ENCODE assay signal across 11 cellular contexts in genomic region chr3:120435621-120436020, GRCh38. TPM values are rescaled to one million over a fixed set of nuclear protein-coding genes. Genes with fewer than 3 reads are reported as not detected.
DNase-seq lines count a peak whose midpoint lies in the region; ATAC-seq, FAIRE-seq and TF ChIP-seq lines count a peak whose summit lies in the region.
"Had no signal": no experiment of that assay in that cellular context is flagged by ENCODE, and none has a peak within 500 bp of the region (broad histone marks: within the 10 kb centered on the region; RNA-seq: fewer than 3 reads in every experiment).

No MANE protein-coding gene starts in this region.

- no peak for TF ChIP-seq CTCF in bronchial epithelial cell (IDR thresholded peaks at IDR 0.05; ENCODE audit: insufficient read depth, low read length, severe bottlenecking)
- TF ChIP-seq CTCF in lung (IDR thresholded peaks at IDR 0.05; ENCODE audit: control extremely low read depth, extremely low read depth): no peak
- TF ChIP-seq CTCF in ovary (IDR thresholded peaks at IDR 0.05): no peak
- no peak for TF ChIP-seq CTCF in tibial nerve (IDR thresholded peaks at IDR 0.05)

- H3K9me3 ChIP-seq in HUES64 (ENCODE audit: insufficient read depth, low read depth, low read length) (no peaks in the 10 kb centered on the region), lung (ENCODE audit: control insufficient read depth in 2 of 2, insufficient read depth in 1 of 2, low read length in 1 of 2) (no peaks in the 10 kb centered on the region), ovary (no peaks in the 10 kb centered on the region), tibial nerve (no peaks in the 10 kb centered on the region)

- peaks cover 50% of the 10 kb centered on the region for H3K36me3 ChIP-seq in HUES64 (ENCODE audit: insufficient read depth, low read length)
- H3K36me3 ChIP-seq in bronchial epithelial cell (ENCODE audit: control insufficient read depth, insufficient read depth, low read length): no peaks in the 10 kb centered on the region
- H3K36me3 ChIP-seq in lung (ENCODE audit: control insufficient read depth in 2 of 2, insufficient read depth in 2 of 2, low read length in 2 of 2): peaks cover 0 to 2% of the 10 kb centered on the region in 2 donors
- no peaks in the 10 kb centered on the region for H3K36me3 ChIP-seq in ovary
- peaks cover 0 to 21% (median 0%) of the 10 kb centered on the region in 3 donors for H3K36me3 ChIP-seq in tibial nerve

- intact Hi-C loops in ovary (cut with DNase I): no loop called here

- TF ChIP-seq EP300 in ovary (IDR thresholded peaks at IDR 0.05) (no peak), tibial nerve (IDR thresholded peaks at IDR 0.05) (peak in 1 of 2 donors; percentile 24)

- no peak overlapping the region for H3K4me3 ChIP-seq in HUES64 (ENCODE audit: low read length)
- H3K4me3 ChIP-seq in bronchial epithelial cell (ENCODE audit: low read depth, low read length): no peak overlapping the region
- H3K4me3 ChIP-seq in lung: no peak overlapping the region
- H3K4me3 ChIP-seq in ovary: no peak overlapping the region
- H3K4me3 ChIP-seq in tibial nerve: no peak overlapping the region

- DNase-seq in AG08395 (ENCODE audit: low spot score) (peak; percentile 37), bronchial epithelial cell (ENCODE audit: low read depth) (peak; percentile 92), lung (ENCODE audit: low spot score) (no peak), NCI-H526 (lab: John Stamatoyannopoulos, UW) (no peak), ovary (no peak), C1 segment of cervical spinal cord (lab: John Stamatoyannopoulos, UW) (no peak), tibial nerve (ENCODE audit: low spot score in 2 of 2) (no peak)
- DNase-seq: activated T-cell treated with anti-CD3 and anti-CD28 coated beads, Interleukin-2, amount 50 U/mL, for 1 hour; effector CD8-positive, alpha-beta T cell; NCI-H187 treated with DMSO at 0.1 percent for 48 hours had no signal

- FAIRE-seq in bronchial epithelial cell (lab: Jason Lieb, UNC): no peak

- TF ChIP-seq POLR2A in ovary (IDR thresholded peaks at IDR 0.05): no peak
- TF ChIP-seq POLR2A in tibial nerve (IDR thresholded peaks at IDR 0.05): no peak

- no peak overlapping the region for H3K9ac ChIP-seq in HUES64 (ENCODE audit: low read depth, low read length)

- 96% methylated on average over 3 of the region's 4 CpGs for WGBS in HUES64
- 47 to 57% methylated on average over 4 of the region's 4 CpGs for WGBS in lung, 2 donors
- 58 to 67% (median 63%) methylated on average over 4 of the region's 4 CpGs for WGBS in ovary, 3 donors
- WGBS in tibial nerve, 2 donors: 42 to 48% methylated on average over 4 of the region's 4 CpGs

- H3K27me3 ChIP-seq in HUES64 (ENCODE audit: insufficient read depth, low read length) (no peaks in the 10 kb centered on the region), bronchial epithelial cell (ENCODE audit: control insufficient read depth, insufficient read depth, low read length) (no peaks in the 10 kb centered on the region), lung (ENCODE audit: control insufficient read depth, insufficient read depth) (no peaks in the 10 kb centered on the region), ovary (no peaks in the 10 kb centered on the region), tibial nerve (no peaks in the 10 kb centered on the region)

- H3K27ac ChIP-seq in HUES64 (ENCODE audit: low read depth, low read length): peak overlapping the region; percentile 34; the same call in 1 of the 2 replicates
- H3K27ac ChIP-seq in lung (ENCODE audit: low read depth in 1 of 2, low read length in 1 of 2): peak overlapping the region; percentile 24 to 52
- H3K27ac ChIP-seq in ovary: no peak overlapping the region
- H3K27ac ChIP-seq in tibial nerve: peak overlapping the region in 2 of 4 donors; percentile 60 to 77

- H3K4me1 ChIP-seq in HUES64 (ENCODE audit: insufficient read depth, low read length): peaks cover 54% of the 10 kb centered on the region
- peaks cover 7 to 39% of the 10 kb centered on the region in 2 donors for H3K4me1 ChIP-seq in lung (ENCODE audit: control insufficient read depth in 2 of 2, insufficient read depth in 2 of 2, low read length in 2 of 2)
- H3K4me1 ChIP-seq in ovary (ENCODE audit: insufficient read depth): peaks cover 37% of the 10 kb centered on the region
- peaks cover 3 to 97% (median 28%) of the 10 kb centered on the region in 4 donors for H3K4me1 ChIP-seq in tibial nerve

- ATAC-seq in lung (ENCODE audit: insufficient read depth, low FRiP score): peak; percentile 55

RNA-seq across cellular contexts. Expression of gene FSTL1, which starts 15.2 kb away (rescaled TPM):
- polyA plus RNA-seq in HUES64 (2013, experiment 1 of 2): 142 TPM
- polyA plus RNA-seq in HUES64 (2013, experiment 2 of 2): 186 TPM
- total RNA-seq in bronchial epithelial cell (45.3 and 45.6 TPM in 2 replicates), lung (100 to 1,000 TPM; 304 to 544 TPM), ovary (100 to 1,000 TPM in 5 of 7 donors, 10 to 100 TPM in 2; 98.0 to 296 (median 204) TPM), tibial nerve (100 to 1,000 TPM; 389 to 942 (median 486) TPM)
- polyA plus RNA-seq in lung (10 to 100 TPM; 24.9 to 79.0 TPM), ovary (100 to 1,000 TPM; 104 to 357 TPM)

Comparison
In these comparisons a context has a peak if more than half of its experiments do, and no peak if none do; other contexts are left out.
1. DNase-seq: peak in AG08395 (single experiment) and bronchial epithelial cell (single experiment); none in lung (single experiment), NCI-H526 (0 of 2), ovary (0 of 5), C1 segment of cervical spinal cord (0 of 14) and tibial nerve (0 of 2).
2. H3K27ac ChIP-seq: peak in HUES64 (single experiment) and lung (2 of 2); none in ovary (0 of 2).